ENCODE assay signal across 8 cellular contexts in the genomic region with DNA sequence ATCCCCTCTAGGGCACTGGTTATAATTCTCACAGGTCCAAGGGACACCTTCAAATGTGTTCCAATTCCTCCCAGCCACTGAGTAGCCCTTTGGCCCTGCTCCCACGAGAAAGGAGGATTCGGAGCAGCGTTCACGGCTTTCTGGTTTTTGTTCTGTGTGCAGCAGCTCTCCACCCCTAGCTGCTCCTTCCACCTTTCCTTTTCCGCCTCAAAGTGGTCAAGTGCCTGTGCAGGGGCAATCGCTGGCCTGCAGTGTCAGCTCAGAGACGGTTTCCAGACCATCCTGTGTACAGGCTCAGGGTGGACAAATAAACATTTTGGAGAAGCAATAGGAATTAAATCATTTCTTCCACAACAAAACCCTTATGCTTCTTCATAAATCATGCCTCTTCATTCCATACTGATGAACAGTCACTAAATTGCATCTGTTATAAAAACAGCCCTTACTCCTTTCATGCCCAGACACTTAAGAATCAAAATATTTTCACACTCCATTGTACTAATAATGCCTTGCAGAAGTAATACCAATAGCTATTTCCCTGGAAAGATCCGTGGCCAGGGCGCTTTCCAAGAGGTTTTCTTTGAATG. TPM values are rescaled to one million over a fixed set of nuclear protein-coding genes. Genes with fewer than 3 reads are reported as not detected.
DNase-seq lines count a peak whose midpoint lies in the region; ATAC-seq and TF ChIP-seq lines count a peak whose summit lies in the region.

No MANE protein-coding gene starts in this region.

- no peak for TF ChIP-seq EP300 in transverse colon (IDR thresholded peaks at IDR 0.05; ENCODE audit: low read depth)

- in situ Hi-C loops in transverse colon (cut with MboI; ENCODE audit: low pct_ligation_motif_present in 1 of 4, low pct_unique_long_range_greater_than_20kb in 1 of 4, low sequenced_read_pairs in 3 of 4): no loop called here

- no peak overlapping the region for H3K27ac Mint-ChIP-seq in activated naive CD4-positive, alpha-beta T cell treated with anti-CD3 and anti-CD28 coated beads for 36 hours
- H3K27ac Mint-ChIP-seq in activated naive CD8-positive, alpha-beta T cell: peak overlapping the region; percentile 12

- no peak for TF ChIP-seq POLR2A in transverse colon (IDR thresholded peaks at IDR 0.05)

- H3K9me3 ChIP-seq in left lung (no peaks in the 10 kb centered on the region), transverse colon (no peaks in the 10 kb centered on the region)

- H3K4me1 Mint-ChIP-seq in activated naive CD4-positive, alpha-beta T cell treated with anti-CD3 and anti-CD28 coated beads for 36 hours (ENCODE audit: low read depth): peaks cover 8% of the 10 kb centered on the region
- peaks cover 13% of the 10 kb centered on the region for H3K4me1 Mint-ChIP-seq in activated naive CD8-positive, alpha-beta T cell (ENCODE audit: low read depth)

- peak overlapping the region; percentile 80 for H3K4me3 Mint-ChIP-seq in activated naive CD4-positive, alpha-beta T cell treated with anti-CD3 and anti-CD28 coated beads for 36 hours
- peak overlapping the region; percentile 89 for H3K4me3 Mint-ChIP-seq in activated naive CD8-positive, alpha-beta T cell

- H3K27ac ChIP-seq in left lung: no peak overlapping the region
- H3K27ac ChIP-seq in transverse colon: no peak overlapping the region

- DNase-seq in activated naive CD4-positive, alpha-beta T cell treated with anti-CD3 and anti-CD28 coated beads for 36 hours: no peak
- no peak for DNase-seq in activated naive CD4-positive, alpha-beta T cell (lab: John Stamatoyannopoulos, UW)
- DNase-seq in left lung: no peak
- DNase-seq in transverse colon: no peak
- DNase-seq in OCI-M1 (lab: John Stamatoyannopoulos, UW): no peak
- DNase-seq in activated effector memory CD4-positive, alpha-beta T cell treated with Interleukin-2 at 50 U/mL for 16 hours: no peak

- H3K36me3 Mint-ChIP-seq in activated naive CD4-positive, alpha-beta T cell treated with anti-CD3 and anti-CD28 coated beads for 36 hours (ENCODE audit: low read depth): no peaks in the 10 kb centered on the region
- no peaks in the 10 kb centered on the region for H3K36me3 Mint-ChIP-seq in activated naive CD8-positive, alpha-beta T cell

- no peaks in the 10 kb centered on the region for H3K9me3 Mint-ChIP-seq in activated naive CD4-positive, alpha-beta T cell treated with anti-CD3 and anti-CD28 coated beads for 36 hours
- no peaks in the 10 kb centered on the region for H3K9me3 Mint-ChIP-seq in activated naive CD8-positive, alpha-beta T cell (ENCODE audit: low read depth)

- H3K4me3 ChIP-seq in left lung: peak overlapping the region; percentile 51 to 52
- peak overlapping the region in 3 of 4 donors; percentile 51 to 68 (median 64) for H3K4me3 ChIP-seq in transverse colon

- H3K36me3 ChIP-seq in left lung: no peaks in the 10 kb centered on the region
- H3K36me3 ChIP-seq in transverse colon: no peaks in the 10 kb centered on the region

- H3K4me1 ChIP-seq in left lung (peaks cover 0 to 17% of the 10 kb centered on the region in 2 donors), transverse colon (peaks cover 0 to 17% (median 16%) of the 10 kb centered on the region in 4 donors)

- no peak for ATAC-seq in left lung
- ATAC-seq in GM21825 (IDR thresholded peaks at IDR 0.05; ENCODE audit: unreplicated experiment): no peak

- CTCF ChIA-PET in activated naive CD4-positive, alpha-beta T cell treated with anti-CD3 and anti-CD28 coated beads for 36 hours (lab: Charles Lee): interaction anchor here (0.6 to 2.4 kb wide), 7 partner anchors 10 to 821 kb away, joined by 3 to 10 read pairs (median 3); no protein-coding TSS in a partner anchor

- WGBS in transverse colon (ENCODE audit: low coverage in 1 of 2), 2 donors: 5 to 32% methylated on average over 3 to 9 of the region's 9 CpGs

- intact Hi-C loops in activated naive CD4-positive, alpha-beta T cell treated with anti-CD3 and anti-CD28 coated beads for 36 hours (cut with micrococcal nuclease): loop anchor here (1.0 to 5.0 kb wide), 3 partner anchors 78 to 227 kb away; no protein-coding TSS in a partner anchor
- intact Hi-C loops in left lung (cut with DNase I) (loop anchor here in 1 of 2 donors (10.0 kb wide), 1 partner anchor 95 kb away; no protein-coding TSS in a partner anchor), transverse colon (cut with DNase I; ENCODE audit: low total_unique reads) (no loop called here)

- peaks cover 36% of the 10 kb centered on the region for H3K27me3 Mint-ChIP-seq in activated naive CD4-positive, alpha-beta T cell treated with anti-CD3 and anti-CD28 coated beads for 36 hours (ENCODE audit: low read depth)
- peaks cover 23% of the 10 kb centered on the region for H3K27me3 Mint-ChIP-seq in activated naive CD8-positive, alpha-beta T cell

- H3K27me3 ChIP-seq in left lung (peaks cover 0 to 40% of the 10 kb centered on the region in 2 donors), transverse colon (peaks cover 8% of the 10 kb centered on the region)

- TF ChIP-seq CTCF in left lung (IDR thresholded peaks at IDR 0.05) (no peak), transverse colon (IDR thresholded peaks at IDR 0.05) (no peak)

RNA-seq across cellular contexts. Expression of a gene that starts 1.1 kb away (rescaled TPM):
- total RNA-seq in activated naive CD4-positive, alpha-beta T cell treated with anti-CD3 and anti-CD28 coated beads for 36 hours: under 1 TPM; 0.60 to 0.67 TPM
- total RNA-seq in left lung (1 to 10 TPM; 4.1 to 4.8 TPM), transverse colon (1 to 10 TPM in 2 of 4 donors, under 1 TPM in 2; 0.37 to 1.5 (median 0.93) TPM)

RNA-seq across cellular contexts. Expression of a gene that starts 55.8 kb away (rescaled TPM):
- 1 to 10 TPM; 4.5 to 5.1 TPM for total RNA-seq in activated naive CD4-positive, alpha-beta T cell treated with anti-CD3 and anti-CD28 coated beads for 36 hours
- total RNA-seq in left lung (10 to 100 TPM in 1 of 2 donors, 1 to 10 TPM in 1; 8.4 to 12.4 TPM), transverse colon (10 to 100 TPM in 2 of 4 donors, 1 to 10 TPM in 2; 5.2 to 71.4 (median 14.7) TPM)
